In genomic region chr16:87033021-87033471, GRCh38 we compare ENCODE assay signal across 19 cellular contexts.
"Had no signal": no experiment of that assay in that cellular context is flagged by ENCODE, and none has a peak within 500 bp of the region (broad histone marks: within the 10 kb centered on the region; RNA-seq: fewer than 3 reads in every experiment).

No MANE protein-coding gene starts in this region.

- H3K36me3 ChIP-seq: breast epithelium, thyroid gland had no signal

- DNase-seq: activated CD4-positive, alpha-beta T cell treated with anti-CD3 and anti-CD28 coated beads for 36 hours; activated CD4-positive, alpha-beta T cell treated with anti-CD3 and anti-CD28 coated beads, Interleukin-2, amount 50 U/mL, for 4 hours; activated CD8-positive, alpha-beta memory T cell treated with anti-CD3 and anti-CD28 coated beads for 24 hours; activated CD8-positive, alpha-beta memory T cell treated with anti-CD3 and anti-CD28 coated beads, Interleukin-2, amount 50 U/mL, for 4 hours; activated T-cell treated with anti-CD3 and anti-CD28 coated beads, Interleukin-2, amount 50 U/mL, for 24 hours; cerebellar nuclear complex; immature natural killer cell; mesenchymal stem cell; mucosa of descending colon; retina; stimulated activated CD4-positive, alpha-beta T cell treated with anti-CD3 and anti-CD28 coated beads, Interleukin-4, amount 100 ng/mL, for 4 hours; stimulated activated naive CD8-positive, alpha-beta T cell treated with anti-CD3 and anti-CD28 coated beads, Interleukin-15, Interleukin-2, amounts not matched to agents 100 U/mL and 50 U/mL, for 24 hours; T-helper 1 cell; thyroid gland had no signal

- H3K4me3 ChIP-seq: breast epithelium, hepatocyte, mucosa of descending colon, thyroid gland had no signal

- H3K4me1 ChIP-seq: breast epithelium, thyroid gland had no signal

- H2AFZ ChIP-seq: hepatocyte had no signal

- H3K4me2 ChIP-seq: hepatocyte had no signal

- H3K27ac ChIP-seq: breast epithelium, epithelial cell of prostate, hepatocyte, thyroid gland had no signal

- H3K9me3 ChIP-seq: breast epithelium, mucosa of descending colon, thyroid gland had no signal

- H3K27me3 ChIP-seq: hepatocyte, thyroid gland had no signal

- ATAC-seq: activated CD4-positive, alpha-beta T cell treated with anti-CD3 and anti-CD28 coated beads for 36 hours; activated naive CD4-positive, alpha-beta T cell treated with anti-CD3 and anti-CD28 coated beads, Interleukin-2, amount 50 U/mL, for 72 hours; activated T-helper 17 cell treated with anti-CD3 and anti-CD28 coated beads, Interleukin-2, amount 50 U/mL, for 72 hours; mucosa of descending colon; stimulated activated naive CD8-positive, alpha-beta T cell treated with anti-CD3 and anti-CD28 coated beads, Interleukin-15, Interleukin-2, amounts not matched to agents 100 U/mL and 50 U/mL, for 24 hours had no signal
